Comparison of ENCODE assay signal across 4 cellular contexts in the genomic region with DNA sequence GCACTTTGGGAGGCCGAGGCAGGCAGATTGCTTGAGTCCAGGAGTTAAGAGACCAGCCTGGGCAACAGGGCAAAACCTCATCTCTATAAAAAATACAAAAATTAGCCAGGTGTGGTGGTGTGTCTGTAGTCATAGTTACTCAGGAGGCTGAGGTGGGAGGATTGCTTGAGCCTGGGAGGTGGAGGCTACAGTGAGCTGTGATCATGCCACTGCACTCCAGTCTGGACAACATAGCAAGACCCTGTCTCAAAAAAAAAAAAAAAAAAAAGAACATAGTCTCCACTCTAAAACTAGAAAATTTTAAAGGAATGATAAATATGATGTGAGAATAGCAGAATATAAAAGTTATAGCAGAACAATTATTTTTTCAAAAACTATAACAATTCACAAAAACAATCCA. TPM values are rescaled to one million over a fixed set of nuclear protein-coding genes. Genes with fewer than 3 reads are reported as not detected.
"Had no signal": no experiment of that assay in that cellular context is flagged by ENCODE, and none has a peak within 500 bp of the region (broad histone marks: within the 10 kb centered on the region; RNA-seq: fewer than 3 reads in every experiment).

No MANE protein-coding gene starts in this region.

RNA-seq across cellular contexts. Expression of a gene that starts 17.5 kb away (rescaled TPM):
- total RNA-seq: H1, H9 had no signal
- polyA plus RNA-seq: GM23338, IgD-negative memory B cell had no signal

RNA-seq across cellular contexts. Expression of a gene that starts 23.5 kb away (rescaled TPM):
- polyA plus RNA-seq: IgD-negative memory B cell had no signal
